In genomic region chr7:115387168-115387567, GRCh38 we compare ENCODE assay signal across 17 cellular contexts.
"Had no signal": no experiment of that assay in that cellular context is flagged by ENCODE, and none has a peak within 500 bp of the region (broad histone marks: within the 10 kb centered on the region; RNA-seq: fewer than 3 reads in every experiment).

No MANE protein-coding gene starts in this region.

- H3K4me1 Mint-ChIP-seq: central memory CD8-positive, alpha-beta T cell had no signal

- H3K4me3 Mint-ChIP-seq: activated naive CD4-positive, alpha-beta T cell treated with anti-CD3 and anti-CD28 coated beads for 36 hours; activated T-cell treated with anti-CD3 and anti-CD28 coated beads, Interleukin-2, amount 50 U/mL, for 4 hours; central memory CD8-positive, alpha-beta T cell; neural crest cell had no signal

- H3K27ac Mint-ChIP-seq: activated naive CD4-positive, alpha-beta T cell treated with anti-CD3 and anti-CD28 coated beads for 36 hours had no signal

- H3K9me3 Mint-ChIP-seq: activated naive CD4-positive, alpha-beta T cell treated with anti-CD3 and anti-CD28 coated beads for 36 hours; activated T-cell treated with anti-CD3 and anti-CD28 coated beads, Interleukin-2, amount 50 U/mL, for 4 hours; neural crest cell had no signal

- ATAC-seq: activated CD4-positive, CD25-positive, alpha-beta regulatory T cell treated with anti-CD3 and anti-CD28 coated beads, Interleukin-2, amount 50 U/mL, for 24 hours; activated T-cell treated with anti-CD3 and anti-CD28 coated beads, Interleukin-2, amount 50 U/mL, for 4 hours had no signal

- DNase-seq: activated CD4-positive, alpha-beta T cell treated with anti-CD3 and anti-CD28 coated beads, Interleukin-2, amount 50 U/mL, for 1 hour; activated CD8-positive, alpha-beta memory T cell treated with anti-CD3 and anti-CD28 coated beads, Interleukin-2, amount 50 U/mL, for 4 hours; activated naive CD4-positive, alpha-beta T cell treated with anti-CD3 and anti-CD28 coated beads for 36 hours; activated T-cell treated with anti-CD3 and anti-CD28 coated beads, Interleukin-2, amount 50 U/mL, for 4 hours; aorta; colonic mucosa; erythroblast; kidney; left ventricle myocardium inferior; mammary epithelial cell; stimulated activated CD4-positive, alpha-beta T cell treated with anti-CD3 and anti-CD28 coated beads, Interleukin-12 subunit alpha, Interleukin-12 subunit beta, amount 100 ng/mL, for 4 hours; stimulated activated CD4-positive, alpha-beta T cell treated with anti-CD3 and anti-CD28 coated beads, Interleukin-1b, Interleukin-23, amount 100 ng/mL, for 48 hours; stimulated activated naive CD4-positive, alpha-beta T cell treated with Interleukin-2 at 50 U/mL for 16 hours; thyroid gland had no signal
